1 cellular context compared by ENCODE assay signal in genomic region chr6:148203970-148204369, GRCh38.
TF ChIP-seq lines count a peak whose summit lies in the region.

No MANE protein-coding gene starts in this region.

TF ChIP-seq in GM23338, 12 proteins besides CTCF, POLR2A, EP300 and RAD21 (continued from another document):
- TF ChIP-seq, protein P1, sequence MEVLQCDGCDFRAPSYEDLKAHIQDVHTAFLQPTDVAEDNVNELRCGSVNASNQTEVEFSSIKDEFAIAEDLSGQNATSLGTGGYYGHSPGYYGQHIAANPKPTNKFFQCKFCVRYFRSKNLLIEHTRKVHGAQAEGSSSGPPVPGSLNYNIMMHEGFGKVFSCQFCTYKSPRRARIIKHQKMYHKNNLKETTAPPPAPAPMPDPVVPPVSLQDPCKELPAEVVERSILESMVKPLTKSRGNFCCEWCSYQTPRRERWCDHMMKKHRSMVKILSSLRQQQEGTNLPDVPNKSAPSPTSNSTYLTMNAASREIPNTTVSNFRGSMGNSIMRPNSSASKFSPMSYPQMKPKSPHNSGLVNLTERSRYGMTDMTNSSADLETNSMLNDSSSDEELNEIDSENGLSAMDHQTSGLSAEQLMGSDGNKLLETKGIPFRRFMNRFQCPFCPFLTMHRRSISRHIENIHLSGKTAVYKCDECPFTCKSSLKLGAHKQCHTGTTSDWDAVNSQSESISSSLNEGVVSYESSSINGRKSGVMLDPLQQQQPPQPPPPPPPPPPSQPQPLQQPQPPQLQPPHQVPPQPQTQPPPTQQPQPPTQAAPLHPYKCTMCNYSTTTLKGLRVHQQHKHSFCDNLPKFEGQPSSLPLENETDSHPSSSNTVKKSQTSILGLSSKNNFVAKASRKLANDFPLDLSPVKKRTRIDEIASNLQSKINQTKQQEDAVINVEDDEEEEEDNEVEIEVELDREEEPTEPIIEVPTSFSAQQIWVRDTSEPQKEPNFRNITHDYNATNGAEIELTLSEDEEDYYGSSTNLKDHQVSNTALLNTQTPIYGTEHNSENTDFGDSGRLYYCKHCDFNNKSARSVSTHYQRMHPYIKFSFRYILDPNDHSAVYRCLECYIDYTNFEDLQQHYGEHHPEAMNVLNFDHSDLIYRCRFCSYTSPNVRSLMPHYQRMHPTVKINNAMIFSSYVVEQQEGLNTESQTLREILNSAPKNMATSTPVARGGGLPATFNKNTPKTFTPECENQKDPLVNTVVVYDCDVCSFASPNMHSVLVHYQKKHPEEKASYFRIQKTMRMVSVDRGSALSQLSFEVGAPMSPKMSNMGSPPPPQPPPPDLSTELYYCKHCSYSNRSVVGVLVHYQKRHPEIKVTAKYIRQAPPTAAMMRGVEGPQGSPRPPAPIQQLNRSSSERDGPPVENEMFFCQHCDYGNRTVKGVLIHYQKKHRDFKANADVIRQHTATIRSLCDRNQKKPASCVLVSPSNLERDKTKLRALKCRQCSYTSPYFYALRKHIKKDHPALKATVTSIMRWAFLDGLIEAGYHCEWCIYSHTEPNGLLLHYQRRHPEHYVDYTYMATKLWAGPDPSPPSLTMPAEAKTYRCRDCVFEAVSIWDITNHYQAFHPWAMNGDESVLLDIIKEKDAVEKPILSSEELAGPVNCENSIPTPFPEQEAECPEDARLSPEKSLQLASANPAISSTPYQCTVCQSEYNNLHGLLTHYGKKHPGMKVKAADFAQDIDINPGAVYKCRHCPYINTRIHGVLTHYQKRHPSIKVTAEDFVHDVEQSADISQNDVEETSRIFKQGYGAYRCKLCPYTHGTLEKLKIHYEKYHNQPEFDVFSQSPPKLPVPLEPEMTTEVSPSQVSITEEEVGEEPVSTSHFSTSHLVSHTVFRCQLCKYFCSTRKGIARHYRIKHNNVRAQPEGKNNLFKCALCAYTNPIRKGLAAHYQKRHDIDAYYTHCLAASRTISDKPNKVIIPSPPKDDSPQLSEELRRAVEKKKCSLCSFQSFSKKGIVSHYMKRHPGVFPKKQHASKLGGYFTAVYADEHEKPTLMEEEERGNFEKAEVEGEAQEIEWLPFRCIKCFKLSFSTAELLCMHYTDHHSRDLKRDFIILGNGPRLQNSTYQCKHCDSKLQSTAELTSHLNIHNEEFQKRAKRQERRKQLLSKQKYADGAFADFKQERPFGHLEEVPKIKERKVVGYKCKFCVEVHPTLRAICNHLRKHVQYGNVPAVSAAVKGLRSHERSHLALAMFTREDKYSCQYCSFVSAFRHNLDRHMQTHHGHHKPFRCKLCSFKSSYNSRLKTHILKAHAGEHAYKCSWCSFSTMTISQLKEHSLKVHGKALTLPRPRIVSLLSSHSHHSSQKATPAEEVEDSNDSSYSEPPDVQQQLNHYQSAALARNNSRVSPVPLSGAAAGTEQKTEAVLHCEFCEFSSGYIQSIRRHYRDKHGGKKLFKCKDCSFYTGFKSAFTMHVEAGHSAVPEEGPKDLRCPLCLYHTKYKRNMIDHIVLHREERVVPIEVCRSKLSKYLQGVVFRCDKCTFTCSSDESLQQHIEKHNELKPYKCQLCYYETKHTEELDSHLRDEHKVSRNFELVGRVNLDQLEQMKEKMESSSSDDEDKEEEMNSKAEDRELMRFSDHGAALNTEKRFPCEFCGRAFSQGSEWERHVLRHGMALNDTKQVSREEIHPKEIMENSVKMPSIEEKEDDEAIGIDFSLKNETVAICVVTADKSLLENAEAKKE (CRISPR knock-in tag; IDR thresholded peaks at IDR 0.05): no peak
